ENCODE assay signal across 13 cellular contexts in the genomic region with DNA sequence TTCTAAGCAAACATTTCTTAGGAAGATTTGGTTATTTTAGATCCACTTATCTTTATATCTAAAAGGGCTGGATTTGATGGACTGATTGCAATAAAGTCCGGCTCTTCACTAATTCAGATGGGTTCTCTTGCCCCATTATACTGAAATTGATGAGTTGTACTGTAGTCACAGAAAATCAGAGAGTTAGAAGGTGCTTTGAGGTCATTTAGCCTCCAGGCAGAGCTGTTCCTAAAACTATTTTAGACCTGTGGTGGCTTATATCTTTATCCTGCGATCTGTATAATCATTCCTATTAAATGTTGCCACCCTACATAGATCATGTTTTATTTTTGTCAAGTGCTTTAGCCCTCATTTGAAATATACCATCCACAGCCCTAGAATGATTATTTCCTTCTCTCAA.
A peak's percentile ranks its signal among the peaks of the same experiment; 100 is the strongest.
DNase-seq lines count a peak whose midpoint lies in the region; ATAC-seq and TF ChIP-seq lines count a peak whose summit lies in the region.
"Had no signal": no experiment of that assay in that cellular context is flagged by ENCODE, and none has a peak within 500 bp of the region (broad histone marks: within the 10 kb centered on the region; RNA-seq: fewer than 3 reads in every experiment).

No MANE protein-coding gene starts in this region.

- no peaks in the 10 kb centered on the region for H3K9me3 ChIP-seq in right lobe of liver

- H3K27me3 ChIP-seq in right lobe of liver = no peaks in the 10 kb centered on the region

- peak; percentile 6 for DNase-seq in ELR (ENCODE audit: low read depth)
- peak; percentile 56 for DNase-seq in RPMI7951 (ENCODE audit: low read depth)
- peak; percentile 44 for DNase-seq in epithelial cell of esophagus (ENCODE audit: low read depth)
- DNase-seq in right lobe of liver = no peak
- no peak for DNase-seq in GF-D8 (lab: John Stamatoyannopoulos, UW)
- no peak for DNase-seq in DMS 273 treated with DMSO at 0.1 percent for 48 hours (lab: John Stamatoyannopoulos, UW)
- DNase-seq: C1 segment of cervical spinal cord; Calu3; CD4-positive, alpha-beta T cell; DMS79; GM23248 had no signal

- H3K27ac ChIP-seq in right lobe of liver = peak overlapping the region in 2 of 3 donors; percentile 17 to 56
- H3K27ac ChIP-seq: GM23248, HL-60 had no signal

- intact Hi-C loops in right lobe of liver (cut with DNase I) = no loop called here

- WGBS in right lobe of liver (ENCODE audit: insufficient coverage, low coverage, low lambda C conversion rate, missing lambda C conversion rate) = 53% methylated on average over 2 of the region's 2 CpGs

- peaks cover 0 to 47% (median 12%) of the 10 kb centered on the region in 4 donors for H3K4me1 ChIP-seq in right lobe of liver

- no peak for ATAC-seq in right lobe of liver
- ATAC-seq in GM19467 (IDR thresholded peaks at IDR 0.05; ENCODE audit: unreplicated experiment) = no peak

- H3K4me3 ChIP-seq in epithelial cell of esophagus (ENCODE audit: low read length) = no peak overlapping the region
- no peak overlapping the region for H3K4me3 ChIP-seq in right lobe of liver
- H3K4me3 ChIP-seq: GM23248 had no signal

- TF ChIP-seq POLR2A in right lobe of liver (IDR thresholded peaks at IDR 0.05) = no peak

- H3K36me3 ChIP-seq in right lobe of liver = no peaks in the 10 kb centered on the region

- TF ChIP-seq CTCF in epithelial cell of esophagus (IDR thresholded peaks at IDR 0.05; ENCODE audit: insufficient read depth, low read depth, low read length, missing control alignments) = no peak
- no peak for TF ChIP-seq CTCF in right lobe of liver (IDR thresholded peaks at IDR 0.05)

Comparison
In these comparisons a context has a peak if more than half of its experiments do, and no peak if none do; other contexts are left out.
1. DNase-seq: peak in ELR (single experiment), RPMI7951 (single experiment) and epithelial cell of esophagus (single experiment); none in right lobe of liver (0 of 3), GF-D8 (single experiment) and DMS 273 treated with DMSO at 0.1 percent for 48 hours (single experiment).